ENCODE assay signal across 10 cellular contexts in genomic region chr4:86453044-86453501, GRCh38.
DNase-seq lines count a peak whose midpoint lies in the region; ATAC-seq and TF ChIP-seq lines count a peak whose summit lies in the region.
"Had no signal": no experiment of that assay in that cellular context is flagged by ENCODE, and none has a peak within 500 bp of the region (broad histone marks: within the 10 kb centered on the region; RNA-seq: fewer than 3 reads in every experiment).

No MANE protein-coding gene starts in this region.

- H3K9ac ChIP-seq in stomach smooth muscle (ENCODE audit: low read length in 2 of 2): peak overlapping the region; percentile 28 to 81
- H3K9ac ChIP-seq: parathyroid adenoma had no signal

- intact Hi-C loops in body of pancreas (cut with DNase I): no loop called here

- 74 to 82% methylated on average over 7 to 8 of the region's 8 CpGs for WGBS in body of pancreas, 2 donors

- no peak for TF ChIP-seq POLR2A in body of pancreas (IDR thresholded peaks at IDR 0.05)

- ATAC-seq in body of pancreas (peak; percentile 21), GM19463 (IDR thresholded peaks at IDR 0.05; ENCODE audit: unreplicated experiment) (no peak)

- H3K27me3 ChIP-seq in body of pancreas (no peaks in the 10 kb centered on the region), stomach smooth muscle (ENCODE audit: control insufficient read depth in 1 of 2, insufficient read depth in 2 of 2, low read length in 2 of 2) (no peaks in the 10 kb centered on the region)

- H3K27ac ChIP-seq in body of pancreas (peak overlapping the region in 2 of 4 donors; percentile 16 to 34), stomach smooth muscle (ENCODE audit: low read length) (peak overlapping the region; percentile 87)
- H3K27ac ChIP-seq: parathyroid adenoma had no signal

- H3K4me3 ChIP-seq in body of pancreas (no peak overlapping the region), stomach smooth muscle (ENCODE audit: low read length in 2 of 2) (peak overlapping the region; percentile 36 to 87)

- no peak for TF ChIP-seq CTCF in body of pancreas (IDR thresholded peaks at IDR 0.05)

- H3K4me1 ChIP-seq in body of pancreas: no peaks in the 10 kb centered on the region
- H3K4me1 ChIP-seq in stomach smooth muscle (ENCODE audit: control insufficient read depth, insufficient read depth, low read length): peaks cover 16% of the 10 kb centered on the region

- H3K9me3 ChIP-seq in body of pancreas (no peaks in the 10 kb centered on the region), stomach smooth muscle (ENCODE audit: control insufficient read depth in 2 of 2, low read length in 2 of 2) (no peaks in the 10 kb centered on the region)

- peak; percentile 66 for DNase-seq in LHCN-M2 (ENCODE audit: low read depth)
- DNase-seq in body of pancreas: peak in 3 of 4 donors; percentile 32 to 46 (median 45)
- DNase-seq in iris pigment epithelial cell (ENCODE audit: low read depth): peak; percentile 15
- no peak for DNase-seq in activated effector memory CD4-positive, alpha-beta T cell treated with anti-CD3 and anti-CD28 coated beads, Interleukin-2, amount 50 U/mL, for 16 hours
- no peak for DNase-seq in COLO668 (lab: John Stamatoyannopoulos, UW; ENCODE audit: unreplicated experiment)
- no peak for DNase-seq in NCI-H2196 treated with DMSO at 0.1 percent for 48 hours (lab: John Stamatoyannopoulos, UW; ENCODE audit: unreplicated experiment)
- DNase-seq: dermis blood vessel endothelial cell had no signal

- H3K36me3 ChIP-seq in body of pancreas (replicated peaks in 1 of 2; ENCODE audit: insufficient read depth in 1 of 2, low read depth in 2 of 2): no peaks in the 10 kb centered on the region
- no peaks in the 10 kb centered on the region for H3K36me3 ChIP-seq in stomach smooth muscle (ENCODE audit: control insufficient read depth in 2 of 2, insufficient read depth in 2 of 2, low read length in 2 of 2)

Comparison
In these comparisons a context has a peak if more than half of its experiments do, and no peak if none do; other contexts are left out.
1. DNase-seq: peak in LHCN-M2 (single experiment), body of pancreas (3 of 4) and iris pigment epithelial cell (single experiment); none in activated effector memory CD4-positive, alpha-beta T cell treated with anti-CD3 and anti-CD28 coated beads, Interleukin-2, amount 50 U/mL, for 16 hours (single experiment), COLO668 (single experiment) and NCI-H2196 treated with DMSO at 0.1 percent for 48 hours (single experiment).
2. H3K4me3 ChIP-seq: peak in stomach smooth muscle (2 of 2); none in body of pancreas (0 of 2).